Comparison of ENCODE assay signal across 9 cellular contexts in the genomic region with DNA sequence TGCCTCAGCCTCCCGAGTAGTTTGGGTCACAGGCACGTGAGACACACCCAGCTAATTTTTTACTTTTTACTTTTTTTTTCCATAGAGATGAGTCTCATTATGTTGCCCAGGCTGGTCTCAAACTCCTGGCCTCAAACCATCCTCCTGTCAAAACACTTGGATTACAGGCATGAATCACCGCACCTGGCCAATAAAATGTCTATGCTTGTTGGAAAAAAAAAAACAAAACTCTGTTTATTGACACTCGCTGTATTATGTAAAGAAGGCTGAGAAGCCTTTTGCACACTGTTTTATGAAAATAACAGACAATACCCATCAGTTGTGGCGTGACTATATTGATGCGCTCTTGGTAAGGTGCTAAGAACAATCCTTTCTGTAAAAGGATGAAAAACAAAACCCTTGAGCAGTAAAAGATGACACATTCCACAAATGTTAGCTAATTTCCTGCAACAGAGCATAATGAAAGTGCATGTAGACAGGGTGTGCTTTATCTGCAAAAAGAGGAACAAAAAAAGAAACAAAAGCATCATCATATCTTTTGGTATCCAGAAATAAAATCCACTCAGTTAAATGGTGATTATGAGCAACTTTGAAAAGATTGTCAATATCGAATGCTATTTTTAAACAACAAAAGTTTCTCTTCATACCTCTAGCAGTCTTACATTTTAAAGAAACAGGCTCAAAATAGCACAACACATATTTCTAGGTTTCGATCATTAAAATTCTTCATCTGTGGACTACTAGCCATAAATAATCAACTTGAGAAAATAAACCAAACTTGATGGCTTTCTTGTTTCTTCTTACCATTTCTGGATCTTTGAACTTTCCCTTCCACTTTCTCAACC.
A peak's percentile ranks its signal among the peaks of the same experiment; 100 is the strongest.
DNase-seq lines count a peak whose midpoint lies in the region; ATAC-seq and TF ChIP-seq lines count a peak whose summit lies in the region.
"Had no signal": no experiment of that assay in that cellular context is flagged by ENCODE, and none has a peak within 500 bp of the region (broad histone marks: within the 10 kb centered on the region; RNA-seq: fewer than 3 reads in every experiment).

No MANE protein-coding gene starts in this region.

- H3K4me1 Mint-ChIP-seq in IgD-negative memory B cell (peaks cover 12 to 24% (median 14%) of the 10 kb centered on the region in 3 donors), WTC11 (peaks cover 18% of the 10 kb centered on the region)

- H3K27ac Mint-ChIP-seq in IgD-negative memory B cell (no peak overlapping the region), WTC11 (no peak overlapping the region)
- H3K27ac Mint-ChIP-seq: activated naive CD8-positive, alpha-beta T cell treated with anti-CD3 and anti-CD28 coated beads, Interleukin-2, amount 10 ng/mL, durations not matched to agents 7 days and 5 days had no signal

- DNase-seq in GM06990 (ENCODE audit: extremely low read depth, insufficient read length) (peak; percentile 80), foreskin fibroblast (peak; percentile 29 to 49), NCI-H2196 (lab: John Stamatoyannopoulos, UW; ENCODE audit: unreplicated experiment) (no peak), putamen (ENCODE audit: low spot score) (no peak), HUDEP-2 (lab: John Stamatoyannopoulos, UW; ENCODE audit: unreplicated experiment in 76 of 76) (no peak), WTC11 (ENCODE audit: low spot score) (no peak)
- DNase-seq: activated naive CD8-positive, alpha-beta T cell treated with anti-CD3 and anti-CD28 coated beads, Interleukin-2, amount 10 ng/mL, durations not matched to agents 7 days and 5 days had no signal

- H3K27me3 Mint-ChIP-seq in IgD-negative memory B cell (peaks cover 3% of the 10 kb centered on the region), WTC11 (ENCODE audit: low read depth) (no peaks in the 10 kb centered on the region)

- TF ChIP-seq CTCF in GM06990 (IDR thresholded peaks at IDR 0.05; ENCODE audit: insufficient read depth, low read length, poor library complexity, severe bottlenecking) (no peak), foreskin fibroblast (IDR thresholded peaks at IDR 0.05; ENCODE audit: low read depth, low read length) (no peak), WTC11 (IDR thresholded peaks at IDR 0.05) (no peak)

- H3K4me3 ChIP-seq in GM06990 (replicated peaks; ENCODE audit: low read depth, low read length) (peak overlapping the region; percentile 45), foreskin fibroblast (ENCODE audit: low read depth in 1 of 2, low read length in 2 of 2) (peak overlapping the region in 1 of 2 donors; percentile 0)

- no peaks in the 10 kb centered on the region for H3K36me3 ChIP-seq in GM06990 (ENCODE audit: control insufficient read depth, insufficient read depth, low read length)

- H3K9me3 Mint-ChIP-seq in IgD-negative memory B cell (no peaks in the 10 kb centered on the region), WTC11 (no peaks in the 10 kb centered on the region)
- H3K9me3 Mint-ChIP-seq: activated naive CD8-positive, alpha-beta T cell treated with anti-CD3 and anti-CD28 coated beads, Interleukin-2, amount 10 ng/mL, durations not matched to agents 7 days and 5 days had no signal

- no peaks in the 10 kb centered on the region for H3K27me3 ChIP-seq in GM06990 (replicated peaks; ENCODE audit: control insufficient read depth, insufficient read depth, low read length)

- H3K36me3 Mint-ChIP-seq in IgD-negative memory B cell (no peaks in the 10 kb centered on the region), WTC11 (no peaks in the 10 kb centered on the region)
- H3K36me3 Mint-ChIP-seq: activated naive CD8-positive, alpha-beta T cell treated with anti-CD3 and anti-CD28 coated beads, Interleukin-2, amount 10 ng/mL, durations not matched to agents 7 days and 5 days had no signal

- H3K4me3 Mint-ChIP-seq in IgD-negative memory B cell = peak overlapping the region; percentile 25 to 75 (median 46)
- H3K4me3 Mint-ChIP-seq in WTC11 = no peak overlapping the region
- H3K4me3 Mint-ChIP-seq: activated naive CD8-positive, alpha-beta T cell treated with anti-CD3 and anti-CD28 coated beads, Interleukin-2, amount 10 ng/mL, durations not matched to agents 7 days and 5 days had no signal

- POLR2A ChIA-PET in WTC11 (lab: Charles Lee) = interaction anchor here (0.6 kb wide), 1 partner anchor 152 kb away, joined by 3 read pairs; no protein-coding TSS in a partner anchor

- ATAC-seq in GM21723 (IDR thresholded peaks at IDR 0.05; ENCODE audit: unreplicated experiment) (peak; percentile 79), WTC11 (no peak)

- CTCF ChIA-PET in WTC11 (lab: Charles Lee) = interaction anchor here (0.7 to 2.3 kb wide), 4 partner anchors 273 to 321 kb away, joined by 5 to 18 read pairs (median 8); partner anchors contain the start of gene EDN1

TF ChIP-seq in WTC11, 78 proteins besides CTCF, POLR2A, EP300 and RAD21:
- TF ChIP-seq ETV6 (CRISPR knock-in tag; IDR thresholded peaks at IDR 0.05) (no peak), ZNF423 (CRISPR knock-in tag; IDR thresholded peaks at IDR 0.05) (no peak), GTF2I (CRISPR knock-in tag; conservative IDR thresholded peaks at IDR 0.05) (no peak), SOX15 (CRISPR knock-in tag; IDR thresholded peaks at IDR 0.05) (no peak), PRRX2 (CRISPR knock-in tag; IDR thresholded peaks at IDR 0.05) (no peak), ZNF671 (CRISPR knock-in tag; IDR thresholded peaks at IDR 0.05) (no peak), NR1H2 (CRISPR knock-in tag; IDR thresholded peaks at IDR 0.05) (no peak), TEAD1 (CRISPR knock-in tag; IDR thresholded peaks at IDR 0.05) (no peak), IRF2 (CRISPR knock-in tag; IDR thresholded peaks at IDR 0.05; ENCODE audit: borderline replicate concordance, low read depth) (no peak), ZNF121 (CRISPR knock-in tag; IDR thresholded peaks at IDR 0.05) (no peak), EMX1 (CRISPR knock-in tag; IDR thresholded peaks at IDR 0.05) (no peak), PREB (CRISPR knock-in tag; IDR thresholded peaks at IDR 0.05; ENCODE audit: borderline replicate concordance) (no peak), SMAD4 (CRISPR knock-in tag; IDR thresholded peaks at IDR 0.05) (no peak)
- TF ChIP-seq, protein P1, sequence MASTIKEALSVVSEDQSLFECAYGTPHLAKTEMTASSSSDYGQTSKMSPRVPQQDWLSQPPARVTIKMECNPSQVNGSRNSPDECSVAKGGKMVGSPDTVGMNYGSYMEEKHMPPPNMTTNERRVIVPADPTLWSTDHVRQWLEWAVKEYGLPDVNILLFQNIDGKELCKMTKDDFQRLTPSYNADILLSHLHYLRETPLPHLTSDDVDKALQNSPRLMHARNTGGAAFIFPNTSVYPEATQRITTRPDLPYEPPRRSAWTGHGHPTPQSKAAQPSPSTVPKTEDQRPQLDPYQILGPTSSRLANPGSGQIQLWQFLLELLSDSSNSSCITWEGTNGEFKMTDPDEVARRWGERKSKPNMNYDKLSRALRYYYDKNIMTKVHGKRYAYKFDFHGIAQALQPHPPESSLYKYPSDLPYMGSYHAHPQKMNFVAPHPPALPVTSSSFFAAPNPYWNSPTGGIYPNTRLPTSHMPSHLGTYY (CRISPR knock-in tag; IDR thresholded peaks at IDR 0.05) = no peak
- TF ChIP-seq, protein P2, sequence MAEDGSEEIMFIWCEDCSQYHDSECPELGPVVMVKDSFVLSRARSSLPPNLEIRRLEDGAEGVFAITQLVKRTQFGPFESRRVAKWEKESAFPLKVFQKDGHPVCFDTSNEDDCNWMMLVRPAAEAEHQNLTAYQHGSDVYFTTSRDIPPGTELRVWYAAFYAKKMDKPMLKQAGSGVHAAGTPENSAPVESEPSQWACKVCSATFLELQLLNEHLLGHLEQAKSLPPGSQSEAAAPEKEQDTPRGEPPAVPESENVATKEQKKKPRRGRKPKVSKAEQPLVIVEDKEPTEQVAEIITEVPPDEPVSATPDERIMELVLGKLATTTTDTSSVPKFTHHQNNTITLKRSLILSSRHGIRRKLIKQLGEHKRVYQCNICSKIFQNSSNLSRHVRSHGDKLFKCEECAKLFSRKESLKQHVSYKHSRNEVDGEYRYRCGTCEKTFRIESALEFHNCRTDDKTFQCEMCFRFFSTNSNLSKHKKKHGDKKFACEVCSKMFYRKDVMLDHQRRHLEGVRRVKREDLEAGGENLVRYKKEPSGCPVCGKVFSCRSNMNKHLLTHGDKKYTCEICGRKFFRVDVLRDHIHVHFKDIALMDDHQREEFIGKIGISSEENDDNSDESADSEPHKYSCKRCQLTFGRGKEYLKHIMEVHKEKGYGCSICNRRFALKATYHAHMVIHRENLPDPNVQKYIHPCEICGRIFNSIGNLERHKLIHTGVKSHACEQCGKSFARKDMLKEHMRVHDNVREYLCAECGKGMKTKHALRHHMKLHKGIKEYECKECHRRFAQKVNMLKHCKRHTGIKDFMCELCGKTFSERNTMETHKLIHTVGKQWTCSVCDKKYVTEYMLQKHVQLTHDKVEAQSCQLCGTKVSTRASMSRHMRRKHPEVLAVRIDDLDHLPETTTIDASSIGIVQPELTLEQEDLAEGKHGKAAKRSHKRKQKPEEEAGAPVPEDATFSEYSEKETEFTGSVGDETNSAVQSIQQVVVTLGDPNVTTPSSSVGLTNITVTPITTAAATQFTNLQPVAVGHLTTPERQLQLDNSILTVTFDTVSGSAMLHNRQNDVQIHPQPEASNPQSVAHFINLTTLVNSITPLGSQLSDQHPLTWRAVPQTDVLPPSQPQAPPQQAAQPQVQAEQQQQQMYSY (CRISPR knock-in tag; IDR thresholded peaks at IDR 0.05) = no peak

Comparison
In these comparisons a context has a peak if more than half of its experiments do, and no peak if none do; other contexts are left out.
1. DNase-seq: peak in GM06990 (single experiment) and foreskin fibroblast (2 of 2); none in NCI-H2196 (single experiment), putamen (single experiment), HUDEP-2 (0 of 76) and WTC11 (single experiment).